Comparison of ENCODE assay signal across 25 cellular contexts in the genomic region with DNA sequence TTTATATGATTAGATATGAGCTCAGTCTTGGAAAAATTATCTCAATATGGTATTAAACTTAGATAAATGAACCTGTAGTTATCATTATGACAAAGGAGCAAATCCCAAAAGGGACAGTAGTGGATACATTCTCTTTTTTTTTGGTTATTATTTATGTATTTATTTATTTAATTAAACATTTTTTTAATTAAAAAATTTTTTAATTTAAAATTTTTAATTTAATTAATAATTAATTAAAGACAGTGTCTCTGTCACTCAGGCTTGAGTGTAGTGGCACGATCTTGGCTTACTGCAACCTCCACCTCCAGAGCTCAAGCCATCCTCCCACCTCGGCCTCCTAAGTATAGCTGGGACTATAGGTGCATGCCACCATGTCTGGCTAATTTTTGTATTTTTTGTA. TPM values are rescaled to one million over a fixed set of nuclear protein-coding genes. Genes with fewer than 3 reads are reported as not detected.
DNase-seq lines count a peak whose midpoint lies in the region; ATAC-seq, FAIRE-seq and TF ChIP-seq lines count a peak whose summit lies in the region.
"Had no signal": no experiment of that assay in that cellular context is flagged by ENCODE, and none has a peak within 500 bp of the region (broad histone marks: within the 10 kb centered on the region; RNA-seq: fewer than 3 reads in every experiment).

No MANE protein-coding gene starts in this region.

- intact Hi-C loops in A673 (cut with micrococcal nuclease; ENCODE audit: unreplicated experiment), result no loop called here

- no peak overlapping the region for H3K4me3 Mint-ChIP-seq in WTC11
- H3K4me3 Mint-ChIP-seq: B cell; CD8-positive, alpha-beta memory T cell had no signal

- ATAC-seq in WTC11 (no peak), GM18505 (IDR thresholded peaks at IDR 0.05; ENCODE audit: unreplicated experiment) (no peak)
- ATAC-seq: A549, HCT116 had no signal

- CTCF ChIA-PET in WTC11 (lab: Charles Lee), result interaction anchor here (0.6 to 0.7 kb wide), 2 partner anchors 10 to 59 kb away, joined by 3 read pairs; no protein-coding TSS in a partner anchor
- CTCF ChIA-PET in A673 (lab: Charles Lee), result no interaction called here

- H3K27me3 ChIP-seq in small intestine (ENCODE audit: control insufficient read depth in 2 of 2, insufficient read depth in 2 of 2, low read length in 2 of 2) (no peaks in the 10 kb centered on the region), A673 (replicated peaks; ENCODE audit: insufficient read depth, low read depth, low read length, poor library complexity) (no peaks in the 10 kb centered on the region)
- H3K27me3 ChIP-seq: BLaER1 had no signal

- H3K27me3 Mint-ChIP-seq in WTC11 (ENCODE audit: low read depth), result no peaks in the 10 kb centered on the region
- H3K27me3 Mint-ChIP-seq: B cell; CD4-positive, CD25-positive, alpha-beta regulatory T cell had no signal

- H3K4me1 Mint-ChIP-seq in WTC11, result peaks cover 22% of the 10 kb centered on the region

- H3K36me3 ChIP-seq in small intestine (ENCODE audit: control insufficient read depth in 2 of 2, insufficient read depth in 2 of 2, low read length in 2 of 2) (no peaks in the 10 kb centered on the region), A673 (ENCODE audit: insufficient read depth, low read length, poor library complexity, severe bottlenecking) (no peaks in the 10 kb centered on the region)

- no TSS peak for BruUV-seq in A673 (replicated peaks; lab: Mats Ljungman, UMichigan)

- WGBS in small intestine, 3 donors, result 91 to 98% (median 93%) methylated on average over 2 of the region's 2 CpGs

- TF ChIP-seq POLR2A in GM18505 (IDR thresholded peaks at IDR 0.05; ENCODE audit: borderline replicate concordance, extremely low read depth, insufficient read depth, insufficient read length), result no peak

- H3K27ac ChIP-seq in small intestine (ENCODE audit: low read depth in 1 of 2, low read length in 1 of 2) (no peak overlapping the region), A673 (ENCODE audit: low read depth, low read length, poor library complexity, severe bottlenecking) (no peak overlapping the region)
- H3K27ac ChIP-seq: 22Rv1, A549, BLaER1, C4-2B, GM23248 had no signal

- H3K4me1 ChIP-seq in small intestine (ENCODE audit: control insufficient read depth in 2 of 2, insufficient read depth in 1 of 2, low read depth in 1 of 2, low read length in 1 of 2) (no peaks in the 10 kb centered on the region), A673 (ENCODE audit: insufficient read depth, low read length, poor library complexity, severe bottlenecking) (peaks cover 4% of the 10 kb centered on the region)
- H3K4me1 ChIP-seq: BLaER1 had no signal

- POLR2A ChIA-PET in WTC11 (lab: Charles Lee), result interaction anchor here (0.7 kb wide), 1 partner anchor 425 kb away, joined by 6 read pairs; no protein-coding TSS in a partner anchor
- POLR2A ChIA-PET in A673 (lab: Charles Lee; ENCODE audit: low non-redundant PET), result no interaction called here

- DNase-seq in WTC11 (ENCODE audit: low spot score), result no peak
- no peak for DNase-seq in frontal cortex (ENCODE audit: low spot score in 2 of 2)
- no peak for DNase-seq in small intestine
- no peak for DNase-seq in ACHN
- DNase-seq in A673 (ENCODE audit: low spot score), result no peak
- DNase-seq: CD4-positive, CD25-positive, alpha-beta regulatory T cell; CD8-positive, alpha-beta memory T cell; DMS 273 treated with DMSO at 0.1 percent for 48 hours; DMS79; EL; GM23248; H7 had no signal

- peak; percentile 81 for FAIRE-seq in A204.1 (lab: Jason Lieb, UNC)
- FAIRE-seq in frontal cortex (lab: Jason Lieb, UNC), result peak; percentile 45
- peak; percentile 30 for FAIRE-seq in small intestine (lab: Jason Lieb, UNC)
- FAIRE-seq: D721Med, GM12892, GM19239, H1 had no signal

- no peaks in the 10 kb centered on the region for H3K9me3 ChIP-seq in small intestine (ENCODE audit: control insufficient read depth, low read depth)
- H3K9me3 ChIP-seq in A673 (ENCODE audit: low read depth, low read length, poor library complexity, severe bottlenecking), result no peaks in the 10 kb centered on the region
- H3K9me3 ChIP-seq: A549 had no signal

- in situ Hi-C loops in ACHN (cut with HindIII; ENCODE audit: low pct_ligation_motif_present, low pct_unique_long_range_greater_than_20kb, low sequenced_read_pairs), result no loop called here

- H3K9me3 Mint-ChIP-seq in WTC11, result no peaks in the 10 kb centered on the region
- H3K9me3 Mint-ChIP-seq: CD4-positive, CD25-positive, alpha-beta regulatory T cell; CD8-positive, alpha-beta memory T cell had no signal

- no peak overlapping the region for H3K4me3 ChIP-seq in small intestine (ENCODE audit: low read depth in 1 of 2, low read length in 2 of 2)
- H3K4me3 ChIP-seq in A673 (ENCODE audit: low read depth, low read length, poor library complexity, severe bottlenecking), result no peak overlapping the region
- H3K4me3 ChIP-seq: A549, BLaER1, GM23248 had no signal

- TF ChIP-seq CTCF in WTC11 (IDR thresholded peaks at IDR 0.05), result no peak
- no peak for TF ChIP-seq CTCF in A673 (conservative IDR thresholded peaks at IDR 0.05; ENCODE audit: low read depth, low read length)

- peaks cover 7% of the 10 kb centered on the region for H3K36me3 Mint-ChIP-seq in WTC11

- H3K27ac Mint-ChIP-seq in WTC11, result no peak overlapping the region
- H3K27ac Mint-ChIP-seq: B cell; CD4-positive, CD25-positive, alpha-beta regulatory T cell had no signal

TF ChIP-seq in WTC11, 78 proteins besides CTCF, POLR2A, EP300 and RAD21:
- TF ChIP-seq HMGA2 (CRISPR knock-in tag; IDR thresholded peaks at IDR 0.05), result peak; percentile 98
- TF ChIP-seq, protein P1, sequence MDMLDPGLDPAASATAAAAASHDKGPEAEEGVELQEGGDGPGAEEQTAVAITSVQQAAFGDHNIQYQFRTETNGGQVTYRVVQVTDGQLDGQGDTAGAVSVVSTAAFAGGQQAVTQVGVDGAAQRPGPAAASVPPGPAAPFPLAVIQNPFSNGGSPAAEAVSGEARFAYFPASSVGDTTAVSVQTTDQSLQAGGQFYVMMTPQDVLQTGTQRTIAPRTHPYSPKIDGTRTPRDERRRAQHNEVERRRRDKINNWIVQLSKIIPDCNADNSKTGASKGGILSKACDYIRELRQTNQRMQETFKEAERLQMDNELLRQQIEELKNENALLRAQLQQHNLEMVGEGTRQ (CRISPR knock-in tag; IDR thresholded peaks at IDR 0.05), result no peak

RNA-seq across cellular contexts. Expression of a gene that starts 15.6 kb away (rescaled TPM):
- total RNA-seq in WTC11 (2021), result 89.8 to 113 TPM (median 105 TPM) in 3 replicates
- 62.0 TPM for total RNA-seq in frontal cortex
- polyA plus RNA-seq in small intestine, result 10 to 100 TPM; 44.2 to 72.7 (median 51.2) TPM
- 167 and 169 TPM in 2 replicates for total RNA-seq in A673 (2021)

RNA-seq across cellular contexts. Expression of a gene that starts 57.2 kb away (rescaled TPM):
- total RNA-seq in WTC11 (2021) (0.37 to 0.76 TPM (median 0.50 TPM) in 3 replicates), frontal cortex (under 0.01 TPM), A673 (2021) (0.26 TPM in 1 of 2 replicates, not detected in the other)
- not detected for polyA plus RNA-seq in small intestine
- total RNA-seq: B cell; CD4-positive, CD25-positive, alpha-beta regulatory T cell; CD8-positive, alpha-beta memory T cell; GM23248; H7 had no signal
- polyA plus RNA-seq: A549; AG04450; CD4-positive, CD25-positive, alpha-beta regulatory T cell; CD8-positive, alpha-beta memory T cell; GM23248 had no signal
